In genomic region chr3:183264249-183264648, GRCh38 we compare ENCODE assay signal across 16 cellular contexts. TPM values are rescaled to one million over a fixed set of nuclear protein-coding genes. Genes with fewer than 3 reads are reported as not detected.
DNase-seq lines count a peak whose midpoint lies in the region; ATAC-seq and TF ChIP-seq lines count a peak whose summit lies in the region.
"Had no signal": no experiment of that assay in that cellular context is flagged by ENCODE, and none has a peak within 500 bp of the region (broad histone marks: within the 10 kb centered on the region; RNA-seq: fewer than 3 reads in every experiment).

No MANE protein-coding gene starts in this region.

- no peaks in the 10 kb centered on the region for H3K9me3 Mint-ChIP-seq in GM23338
- H3K9me3 Mint-ChIP-seq: activated CD4-positive, alpha-beta memory T cell treated with anti-CD3 and anti-CD28 coated beads for 36 hours; activated naive CD8-positive, alpha-beta T cell treated with anti-CD3 and anti-CD28 coated beads, Interleukin-2, amount 50 U/mL, for 24 hours; activated T-cell treated with anti-CD3 and anti-CD28 coated beads, Interleukin-2, amount 50 U/mL, for 72 hours; central memory CD8-positive, alpha-beta T cell; HFFc6 had no signal

- H3K27ac ChIP-seq in GM23338 (ENCODE audit: low read depth) (no peak overlapping the region; the same call in 1 of the 2 replicates), RWPE2 (ENCODE audit: poor library complexity, severe bottlenecking) (peak overlapping the region; percentile 93), esophagus squamous epithelium (peak overlapping the region; percentile 77 to 88 (median 83)), gastrocnemius medialis (peak overlapping the region; percentile 56 to 72 (median 64))

- peaks cover 31% of the 10 kb centered on the region for H3K4me1 Mint-ChIP-seq in GM23338
- H3K4me1 Mint-ChIP-seq: central memory CD8-positive, alpha-beta T cell had no signal

- DNase-seq in GM23338 (ENCODE audit: low spot score) (no peak), RWPE2 (ENCODE audit: low spot score) (no peak), esophagus squamous epithelium (lab: John Stamatoyannopoulos, UW) (no peak), gastrocnemius medialis (no peak), COLO829 (ENCODE audit: low spot score) (no peak), T-helper 9 cell (no peak), NCI-H1105 (lab: John Stamatoyannopoulos, UW) (no peak)
- DNase-seq: activated CD4-positive, alpha-beta memory T cell treated with anti-CD3 and anti-CD28 coated beads for 36 hours; activated naive CD8-positive, alpha-beta T cell treated with anti-CD3 and anti-CD28 coated beads, Interleukin-2, amount 50 U/mL, for 24 hours; activated T-cell treated with anti-CD3 and anti-CD28 coated beads, Interleukin-2, amount 50 U/mL, for 72 hours; HFFc6; NCI-H345; pancreas; stimulated activated naive CD4-positive, alpha-beta T cell treated with Interleukin-2 at 50 U/mL for 16 hours had no signal

- H3K4me1 ChIP-seq in GM23338 (ENCODE audit: insufficient read depth) (peaks cover 52% of the 10 kb centered on the region), RWPE2 (ENCODE audit: insufficient read depth, poor library complexity, severe bottlenecking) (peaks cover 87% of the 10 kb centered on the region), esophagus squamous epithelium (peaks cover 25 to 98% (median 58%) of the 10 kb centered on the region in 3 donors), gastrocnemius medialis (peaks cover 47 to 66% of the 10 kb centered on the region in 2 donors)

- H3K27ac Mint-ChIP-seq in GM23338, result no peak overlapping the region
- H3K27ac Mint-ChIP-seq: activated CD4-positive, alpha-beta memory T cell treated with anti-CD3 and anti-CD28 coated beads for 36 hours; activated naive CD8-positive, alpha-beta T cell treated with anti-CD3 and anti-CD28 coated beads, Interleukin-2, amount 50 U/mL, for 24 hours; activated T-cell treated with anti-CD3 and anti-CD28 coated beads, Interleukin-2, amount 50 U/mL, for 72 hours; HFFc6 had no signal

- TF ChIP-seq CTCF in GM23338 (conservative IDR thresholded peaks at IDR 0.05; ENCODE audit: low read depth in 2 of 2) (no peak), RWPE2 (IDR thresholded peaks at IDR 0.05; ENCODE audit: poor library complexity, severe bottlenecking) (no peak), esophagus squamous epithelium (IDR thresholded peaks at IDR 0.05) (no peak), gastrocnemius medialis (IDR thresholded peaks at IDR 0.05 in 4 of 5, conservative IDR thresholded peaks at IDR 0.05 in 1 of 5) (no peak)

- no peaks in the 10 kb centered on the region for H3K27me3 ChIP-seq in GM23338 (ENCODE audit: insufficient read depth)
- no peaks in the 10 kb centered on the region for H3K27me3 ChIP-seq in RWPE2 (ENCODE audit: insufficient read depth, poor library complexity, severe bottlenecking)
- no peaks in the 10 kb centered on the region for H3K27me3 ChIP-seq in esophagus squamous epithelium
- H3K27me3 ChIP-seq in gastrocnemius medialis, result no peaks in the 10 kb centered on the region
- H3K27me3 ChIP-seq: pancreas had no signal

- H3K9me3 ChIP-seq in RWPE2 (ENCODE audit: severe bottlenecking), result no peaks in the 10 kb centered on the region
- no peaks in the 10 kb centered on the region for H3K9me3 ChIP-seq in esophagus squamous epithelium
- H3K9me3 ChIP-seq in gastrocnemius medialis, result no peaks in the 10 kb centered on the region
- H3K9me3 ChIP-seq: pancreas had no signal

- no peak overlapping the region for H3K4me3 Mint-ChIP-seq in GM23338
- H3K4me3 Mint-ChIP-seq: activated CD4-positive, alpha-beta memory T cell treated with anti-CD3 and anti-CD28 coated beads for 36 hours; activated naive CD8-positive, alpha-beta T cell treated with anti-CD3 and anti-CD28 coated beads, Interleukin-2, amount 50 U/mL, for 24 hours; activated T-cell treated with anti-CD3 and anti-CD28 coated beads, Interleukin-2, amount 50 U/mL, for 72 hours; central memory CD8-positive, alpha-beta T cell; HFFc6 had no signal

- TF ChIP-seq POLR2A in esophagus squamous epithelium (IDR thresholded peaks at IDR 0.05), result no peak
- no peak for TF ChIP-seq POLR2A in gastrocnemius medialis (IDR thresholded peaks at IDR 0.05)

- WGBS in esophagus squamous epithelium, 2 donors, result 51 to 54% methylated on average over 4 of the region's 4 CpGs

- H3K4me3 ChIP-seq in GM23338 (no peak overlapping the region), RWPE2 (ENCODE audit: severe bottlenecking) (no peak overlapping the region), esophagus squamous epithelium (no peak overlapping the region), gastrocnemius medialis (no peak overlapping the region)
- H3K4me3 ChIP-seq: pancreas had no signal

- in situ Hi-C loops in gastrocnemius medialis (cut with MboI; ENCODE audit: low sequenced_read_pairs in 4 of 4), result no loop called here

- H4K20me1 ChIP-seq in GM23338 (replicated peaks; ENCODE audit: insufficient read depth), result no peaks in the 10 kb centered on the region

- no peaks in the 10 kb centered on the region for H3F3A ChIP-seq in GM23338 (replicated peaks; ENCODE audit: low read depth)

- peak overlapping the region; percentile 54 for H3K4me2 ChIP-seq in GM23338

- intact Hi-C loops in esophagus squamous epithelium (cut with DNase I), result no loop called here
- intact Hi-C loops in gastrocnemius medialis (cut with DNase I; ENCODE audit: low total_unique reads), result loop anchor here (10.0 kb wide), 2 partner anchors 221 to 621 kb away; partner anchors contain the start of gene PARL

- H3K36me3 Mint-ChIP-seq in GM23338 (ENCODE audit: low read depth), result peaks cover 6% of the 10 kb centered on the region; the same call in 2 of the 3 replicates

- ATAC-seq in GM23338, result peak; percentile 22
- ATAC-seq in RWPE2 (ENCODE audit: low read depth), result no peak
- ATAC-seq in gastrocnemius medialis, result no peak
- no peak for ATAC-seq in GM21529 (IDR thresholded peaks at IDR 0.05; ENCODE audit: unreplicated experiment)
- ATAC-seq: activated naive CD8-positive, alpha-beta T cell treated with anti-CD3 and anti-CD28 coated beads, Interleukin-2, amount 50 U/mL, for 24 hours; activated T-cell treated with anti-CD3 and anti-CD28 coated beads, Interleukin-2, amount 50 U/mL, for 72 hours had no signal

- no peaks in the 10 kb centered on the region; the same call in 1 of the 2 replicates for H3K9me2 ChIP-seq in GM23338 (ENCODE audit: insufficient read depth)

- H3K27me3 Mint-ChIP-seq in GM23338 (ENCODE audit: insufficient read depth, low read depth, poor library complexity), result peaks cover 4% of the 10 kb centered on the region
- H3K27me3 Mint-ChIP-seq: activated CD4-positive, alpha-beta memory T cell treated with anti-CD3 and anti-CD28 coated beads for 36 hours; central memory CD8-positive, alpha-beta T cell had no signal

- H3K79me2 ChIP-seq in GM23338 (replicated peaks; ENCODE audit: insufficient read depth), result peaks cover 19% of the 10 kb centered on the region

- H3K36me3 ChIP-seq in GM23338 (ENCODE audit: insufficient read depth) (no peaks in the 10 kb centered on the region), RWPE2 (ENCODE audit: low read depth) (peaks cover 58% of the 10 kb centered on the region), esophagus squamous epithelium (peaks cover 0 to under 1% (median 0%) of the 10 kb centered on the region in 3 donors), gastrocnemius medialis (no peaks in the 10 kb centered on the region)
- H3K36me3 ChIP-seq: pancreas had no signal

- H2AFZ ChIP-seq in GM23338, result no peak overlapping the region

TF ChIP-seq in GM23338, 12 proteins besides CTCF, POLR2A, EP300 and RAD21 (continues in another document):
- no peak for TF ChIP-seq STAT1 (IDR thresholded peaks at IDR 0.05; ENCODE audit: unreplicated experiment)
- TF ChIP-seq CREB1 (CRISPR knock-in tag; IDR thresholded peaks at IDR 0.05; ENCODE audit: low read depth), result no peak
- no peak for TF ChIP-seq NANOG (IDR thresholded peaks at IDR 0.05; ENCODE audit: borderline replicate concordance)
- no peak for TF ChIP-seq ZNF331 (CRISPR knock-in tag; IDR thresholded peaks at IDR 0.05; ENCODE audit: low read depth)
- TF ChIP-seq, protein P1, sequence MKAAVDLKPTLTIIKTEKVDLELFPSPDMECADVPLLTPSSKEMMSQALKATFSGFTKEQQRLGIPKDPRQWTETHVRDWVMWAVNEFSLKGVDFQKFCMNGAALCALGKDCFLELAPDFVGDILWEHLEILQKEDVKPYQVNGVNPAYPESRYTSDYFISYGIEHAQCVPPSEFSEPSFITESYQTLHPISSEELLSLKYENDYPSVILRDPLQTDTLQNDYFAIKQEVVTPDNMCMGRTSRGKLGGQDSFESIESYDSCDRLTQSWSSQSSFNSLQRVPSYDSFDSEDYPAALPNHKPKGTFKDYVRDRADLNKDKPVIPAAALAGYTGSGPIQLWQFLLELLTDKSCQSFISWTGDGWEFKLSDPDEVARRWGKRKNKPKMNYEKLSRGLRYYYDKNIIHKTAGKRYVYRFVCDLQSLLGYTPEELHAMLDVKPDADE (IDR thresholded peaks at IDR 0.05), result no peak
- TF ChIP-seq ZNF114 (CRISPR knock-in tag; IDR thresholded peaks at IDR 0.05), result no peak
- no peak for TF ChIP-seq JUNB (IDR thresholded peaks at IDR 0.05; ENCODE audit: unreplicated experiment)

RNA-seq across cellular contexts. Expression of gene B3GNT5, which starts 11.2 kb away (rescaled TPM):
- 3.9 and 4.9 TPM in 2 replicates for total RNA-seq in GM23338 (2014; rRNA removed; shearing (Covaris generic))
- 5.1 and 6.4 TPM in 2 replicates for polyA plus RNA-seq in GM23338 (2016; fragmentation: Nextera tagmentation; extraction: Ambion mirVana)
- 10 to 100 TPM; 26.3 to 69.9 (median 29.3) TPM for total RNA-seq in esophagus squamous epithelium
- total RNA-seq in gastrocnemius medialis, result 10 to 100 TPM; 18.2 to 41.2 (median 26.0) TPM
- total RNA-seq: HFFc6 had no signal
